ENCODE assay signal across 19 cellular contexts in genomic region chr10:47205199-47205598, GRCh38.
A peak's percentile ranks its signal among the peaks of the same experiment; 100 is the strongest.
DNase-seq lines count a peak whose midpoint lies in the region; ATAC-seq and TF ChIP-seq lines count a peak whose summit lies in the region.
"Had no signal": no experiment of that assay in that cellular context is flagged by ENCODE, and none has a peak within 500 bp of the region (broad histone marks: within the 10 kb centered on the region; RNA-seq: fewer than 3 reads in every experiment).

No MANE protein-coding gene starts in this region.

- H3K4me1 Mint-ChIP-seq in stimulated activated naive CD8-positive, alpha-beta T cell treated with anti-CD3 and anti-CD28 coated beads, Interleukin-15, Interleukin-2, amounts not matched to agents 100 ng/mL and 50 ng/mL, for 24 hours (ENCODE audit: low read depth): peaks cover 47% of the 10 kb centered on the region
- H3K4me1 Mint-ChIP-seq in activated CD8-positive, alpha-beta T cell treated with anti-CD3 and anti-CD28 coated beads for 36 hours (ENCODE audit: low read depth): peaks cover 48% of the 10 kb centered on the region

- POLR2A ChIA-PET in activated CD8-positive, alpha-beta T cell treated with anti-CD3 and anti-CD28 coated beads for 36 hours (lab: Charles Lee): no interaction called here

- no peak for TF ChIP-seq CTCF in activated CD8-positive, alpha-beta T cell treated with anti-CD3 and anti-CD28 coated beads for 36 hours (IDR thresholded peaks at IDR 0.05)
- TF ChIP-seq CTCF in lower lobe of right lung (IDR thresholded peaks at IDR 0.05) (no peak), upper lobe of right lung (IDR thresholded peaks at IDR 0.05) (no peak), testis (IDR thresholded peaks at IDR 0.05) (no peak), lower leg skin (IDR thresholded peaks at IDR 0.05) (no peak), right lobe of liver (IDR thresholded peaks at IDR 0.05) (no peak)

- H3K4me3 Mint-ChIP-seq in stimulated activated naive CD8-positive, alpha-beta T cell treated with anti-CD3 and anti-CD28 coated beads, Interleukin-15, Interleukin-2, amounts not matched to agents 100 ng/mL and 50 ng/mL, for 24 hours: no peak overlapping the region
- H3K4me3 Mint-ChIP-seq in activated CD8-positive, alpha-beta T cell treated with anti-CD3 and anti-CD28 coated beads for 36 hours: no peak overlapping the region
- H3K4me3 Mint-ChIP-seq: CD4-positive, CD25-positive, alpha-beta regulatory T cell; H9 had no signal

- H3K27me3 ChIP-seq in lower lobe of right lung (ENCODE audit: low read depth) (no peaks in the 10 kb centered on the region), upper lobe of right lung (no peaks in the 10 kb centered on the region), testis (no peaks in the 10 kb centered on the region), right lobe of liver (no peaks in the 10 kb centered on the region)
- H3K27me3 ChIP-seq: BLaER1 treated with 17β-estradiol and CSF1 and Interleukin-3, amounts not matched to agents 10 nM and 100 nM had no signal

- no peaks in the 10 kb centered on the region for H3K4me1 ChIP-seq in lower lobe of right lung
- H3K4me1 ChIP-seq in upper lobe of right lung: no peaks in the 10 kb centered on the region
- H3K4me1 ChIP-seq in testis: no peaks in the 10 kb centered on the region
- no peaks in the 10 kb centered on the region for H3K4me1 ChIP-seq in right lobe of liver

- DNase-seq in stimulated activated naive CD8-positive, alpha-beta T cell treated with anti-CD3 and anti-CD28 coated beads, Interleukin-15, Interleukin-2, amounts not matched to agents 100 U/mL and 50 U/mL, for 24 hours: no peak
- no peak for DNase-seq in activated CD8-positive, alpha-beta T cell treated with anti-CD3 and anti-CD28 coated beads for 36 hours
- DNase-seq in lower lobe of right lung: no peak
- no peak for DNase-seq in upper lobe of right lung
- no peak for DNase-seq in testis
- DNase-seq in lower leg skin (ENCODE audit: low spot score in 2 of 2): no peak
- DNase-seq in right lobe of liver: no peak
- DNase-seq: 8988T; ACHN; CD4-positive, CD25-positive, alpha-beta regulatory T cell; COR-L47; DMS153; DMS79 treated with DMSO at 0.1 percent for 48 hours; GDM1; GOT3; H9 had no signal

- H3K4me3 ChIP-seq in lower lobe of right lung (no peak overlapping the region), upper lobe of right lung (no peak overlapping the region), testis (no peak overlapping the region), lower leg skin (ENCODE audit: low read depth, poor library complexity, severe bottlenecking) (no peak overlapping the region), right lobe of liver (no peak overlapping the region)
- H3K4me3 ChIP-seq: BLaER1 treated with 17β-estradiol and CSF1 and Interleukin-3, amounts not matched to agents 10 nM and 100 nM had no signal

- WGBS in testis, 2 donors: 84 to 98% methylated on average over 2 of the region's 2 CpGs
- WGBS in lower leg skin, 2 donors: 94 to 100% methylated on average over 2 of the region's 2 CpGs
- WGBS in right lobe of liver (ENCODE audit: insufficient coverage, low coverage, low lambda C conversion rate, missing lambda C conversion rate): no CpG with 5 or more reads among the region's 2 CpGs

- H3K27ac ChIP-seq in lower lobe of right lung (no peak overlapping the region), upper lobe of right lung (no peak overlapping the region), testis (no peak overlapping the region), right lobe of liver (no peak overlapping the region)
- H3K27ac ChIP-seq: BLaER1 treated with 17β-estradiol and CSF1 and Interleukin-3, amounts not matched to agents 10 nM and 100 nM; HL-60 had no signal

- H3K36me3 ChIP-seq in lower lobe of right lung (no peaks in the 10 kb centered on the region), upper lobe of right lung (no peaks in the 10 kb centered on the region), testis (ENCODE audit: low read depth, missing control alignments) (no peaks in the 10 kb centered on the region), right lobe of liver (no peaks in the 10 kb centered on the region)
- H3K36me3 ChIP-seq: BLaER1 treated with 17β-estradiol and CSF1 and Interleukin-3, amounts not matched to agents 10 nM and 100 nM had no signal

- no peak for ATAC-seq in stimulated activated naive CD8-positive, alpha-beta T cell treated with anti-CD3 and anti-CD28 coated beads, Interleukin-15, Interleukin-2, amounts not matched to agents 100 U/mL and 50 U/mL, for 24 hours
- no peak for ATAC-seq in activated CD8-positive, alpha-beta T cell treated with anti-CD3 and anti-CD28 coated beads for 36 hours
- ATAC-seq in lower lobe of right lung (peak; percentile 60 to 70), upper lobe of right lung (peak; percentile 79), right lobe of liver (no peak)

- no peaks in the 10 kb centered on the region for H3K36me3 Mint-ChIP-seq in stimulated activated naive CD8-positive, alpha-beta T cell treated with anti-CD3 and anti-CD28 coated beads, Interleukin-15, Interleukin-2, amounts not matched to agents 100 ng/mL and 50 ng/mL, for 24 hours (ENCODE audit: low read depth)
- peaks cover 2% of the 10 kb centered on the region for H3K36me3 Mint-ChIP-seq in activated CD8-positive, alpha-beta T cell treated with anti-CD3 and anti-CD28 coated beads for 36 hours (ENCODE audit: low read depth)
- H3K36me3 Mint-ChIP-seq: CD4-positive, CD25-positive, alpha-beta regulatory T cell had no signal

- intact Hi-C loops in activated CD8-positive, alpha-beta T cell treated with anti-CD3 and anti-CD28 coated beads for 36 hours (cut with micrococcal nuclease): loop anchor here (5.0 kb wide), 1 partner anchor 52 kb away; no protein-coding TSS in a partner anchor
- intact Hi-C loops in lower lobe of right lung (cut with DNase I) (no loop called here), upper lobe of right lung (cut with DNase I) (no loop called here), testis (cut with DNase I; ENCODE audit: low total_unique reads) (no loop called here), lower leg skin (cut with DNase I; ENCODE audit: low total_unique reads) (no loop called here), right lobe of liver (cut with DNase I) (no loop called here)

- CTCF ChIA-PET in activated CD8-positive, alpha-beta T cell treated with anti-CD3 and anti-CD28 coated beads for 36 hours (lab: Charles Lee): interaction anchor here (1.2 kb wide), 1 partner anchor 56 kb away, joined by 3 read pairs; no protein-coding TSS in a partner anchor

- H3K27me3 Mint-ChIP-seq in stimulated activated naive CD8-positive, alpha-beta T cell treated with anti-CD3 and anti-CD28 coated beads, Interleukin-15, Interleukin-2, amounts not matched to agents 100 ng/mL and 50 ng/mL, for 24 hours: no peaks in the 10 kb centered on the region
- no peaks in the 10 kb centered on the region for H3K27me3 Mint-ChIP-seq in activated CD8-positive, alpha-beta T cell treated with anti-CD3 and anti-CD28 coated beads for 36 hours
- H3K27me3 Mint-ChIP-seq: CD4-positive, CD25-positive, alpha-beta regulatory T cell had no signal

- H3K27ac Mint-ChIP-seq in stimulated activated naive CD8-positive, alpha-beta T cell treated with anti-CD3 and anti-CD28 coated beads, Interleukin-15, Interleukin-2, amounts not matched to agents 100 ng/mL and 50 ng/mL, for 24 hours: peak overlapping the region; percentile 41
- H3K27ac Mint-ChIP-seq in activated CD8-positive, alpha-beta T cell treated with anti-CD3 and anti-CD28 coated beads for 36 hours: peak overlapping the region; percentile 46
- H3K27ac Mint-ChIP-seq: H9 had no signal

- H3K9me3 Mint-ChIP-seq in stimulated activated naive CD8-positive, alpha-beta T cell treated with anti-CD3 and anti-CD28 coated beads, Interleukin-15, Interleukin-2, amounts not matched to agents 100 ng/mL and 50 ng/mL, for 24 hours: peaks cover 14% of the 10 kb centered on the region
- H3K9me3 Mint-ChIP-seq in activated CD8-positive, alpha-beta T cell treated with anti-CD3 and anti-CD28 coated beads for 36 hours: peaks cover 10% of the 10 kb centered on the region

- no peak for TF ChIP-seq POLR2A in testis (IDR thresholded peaks at IDR 0.05)
- TF ChIP-seq POLR2A in lower leg skin (IDR thresholded peaks at IDR 0.05): no peak
- TF ChIP-seq POLR2A in right lobe of liver (IDR thresholded peaks at IDR 0.05): no peak

- H3K9me3 ChIP-seq in lower lobe of right lung (no peaks in the 10 kb centered on the region), upper lobe of right lung (no peaks in the 10 kb centered on the region), testis (no peaks in the 10 kb centered on the region), right lobe of liver (no peaks in the 10 kb centered on the region)

Comparison
In these comparisons a context has a peak if more than half of its experiments do, and no peak if none do; other contexts are left out.
1. ATAC-seq: peak in lower lobe of right lung (2 of 2) and upper lobe of right lung (single experiment); none in stimulated activated naive CD8-positive, alpha-beta T cell treated with anti-CD3 and anti-CD28 coated beads, Interleukin-15, Interleukin-2, amounts not matched to agents 100 U/mL and 50 U/mL, for 24 hours (single experiment), activated CD8-positive, alpha-beta T cell treated with anti-CD3 and anti-CD28 coated beads for 36 hours (single experiment) and right lobe of liver (0 of 4).